In genomic region chr22:37267128-37267587, GRCh38 we compare ENCODE assay signal across 8 cellular contexts. TPM values are rescaled to one million over a fixed set of nuclear protein-coding genes. Genes with fewer than 3 reads are reported as not detected.
DNase-seq lines count a peak whose midpoint lies in the region; ATAC-seq and TF ChIP-seq lines count a peak whose summit lies in the region.

No MANE protein-coding gene starts in this region.

- TF ChIP-seq CTCF in coronary artery (IDR thresholded peaks at IDR 0.05): peak; percentile 28

- H3K4me3 Mint-ChIP-seq in IgD-negative memory B cell: peak overlapping the region; percentile 91 to 93 (median 92)

- peaks cover 0 to 2% (median 0%) of the 10 kb centered on the region in 3 donors for H3K9me3 Mint-ChIP-seq in IgD-negative memory B cell

- H3K27ac ChIP-seq in coronary artery: peak overlapping the region in 1 of 2 donors; percentile 48

- H3K4me1 Mint-ChIP-seq in IgD-negative memory B cell: peaks cover 15 to 27% (median 20%) of the 10 kb centered on the region in 3 donors

- peaks cover 2% of the 10 kb centered on the region for H3K36me3 Mint-ChIP-seq in IgD-negative memory B cell

- H3K27me3 Mint-ChIP-seq in IgD-negative memory B cell: no peaks in the 10 kb centered on the region

- DNase-seq in AG20443 (ENCODE audit: low spot score) (peak; percentile 83), coronary artery (ENCODE audit: low spot score) (no peak), midbrain (lab: John Stamatoyannopoulos, UW) (peak; percentile 33)
- peak; percentile 85 for DNase-seq in activated CD4-positive, CD25-positive, alpha-beta regulatory T cell treated with anti-CD3 and anti-CD28 coated beads, Interleukin-2, amount 50 U/mL, for 72 hours
- DNase-seq in stimulated activated CD8-positive, alpha-beta memory T cell treated with anti-CD3 and anti-CD28 coated beads, Interleukin-7, amount 100 ng/mL, for 4 hours (ENCODE audit: low read depth in 2 of 2): peak; percentile 39 to 54

- H3K4me3 ChIP-seq in coronary artery: peak overlapping the region; percentile 56

- peak; percentile 95 for ATAC-seq in GM19035 (IDR thresholded peaks at IDR 0.05; ENCODE audit: unreplicated experiment)
- no peak for ATAC-seq in HG02884 (IDR thresholded peaks at IDR 0.05; ENCODE audit: unreplicated experiment)

- H3K27ac Mint-ChIP-seq in IgD-negative memory B cell: peak overlapping the region; percentile 84 to 97 (median 94)

RNA-seq across cellular contexts. Expression of gene CYTH4, which starts 15.2 kb away (rescaled TPM):
- polyA plus RNA-seq in IgD-negative memory B cell: 70.8 TPM

RNA-seq across cellular contexts. Expression of gene RAC2, which starts 23.1 kb away (rescaled TPM):
- polyA plus RNA-seq in IgD-negative memory B cell: 1,067 TPM

RNA-seq across cellular contexts. Expression of gene SSTR3, which starts 54.9 kb away (rescaled TPM):
- polyA plus RNA-seq in IgD-negative memory B cell: 0.95 TPM
